ENCODE assay signal across 8 cellular contexts in genomic region chr9:2018162-2018643, GRCh38. TPM values are rescaled to one million over a fixed set of nuclear protein-coding genes. Genes with fewer than 3 reads are reported as not detected.
A peak's percentile ranks its signal among the peaks of the same experiment; 100 is the strongest.
DNase-seq lines count a peak whose midpoint lies in the region; ATAC-seq and TF ChIP-seq lines count a peak whose summit lies in the region.

No MANE protein-coding gene starts in this region.

- intact Hi-C loops in left cardiac atrium (cut with DNase I) = no loop called here
- intact Hi-C loops in posterior cingulate gyrus (cut with DNase I) = loop anchor here (5.0 to 10.0 kb wide), 2 partner anchors 34 to 617 kb away; no protein-coding TSS in a partner anchor

- H3K27ac ChIP-seq in right atrium auricular region (peak overlapping the region; percentile 95 to 99), adipose tissue (ENCODE audit: low read depth, low read length) (peak overlapping the region; percentile 77), liver (ENCODE audit: low read depth in 1 of 2, low read length in 2 of 2) (peak overlapping the region; percentile 99 to 100), tibial nerve (peak overlapping the region; percentile 89 to 99 (median 96))

- no peaks in the 10 kb centered on the region for H3K9me3 ChIP-seq in right atrium auricular region
- H3K9me3 ChIP-seq in liver (ENCODE audit: control insufficient read depth in 4 of 4, low read length in 3 of 4) = no peaks in the 10 kb centered on the region
- no peaks in the 10 kb centered on the region for H3K9me3 ChIP-seq in tibial nerve

- peaks cover 0 to 59% of the 10 kb centered on the region in 2 donors for H3K4me1 ChIP-seq in right atrium auricular region
- peaks cover 6 to 55% (median 25%) of the 10 kb centered on the region in 4 donors for H3K4me1 ChIP-seq in liver (ENCODE audit: control insufficient read depth in 4 of 4, insufficient read depth in 4 of 4, low read length in 3 of 4)
- peaks cover 0 to 52% (median 33%) of the 10 kb centered on the region in 4 donors for H3K4me1 ChIP-seq in tibial nerve

- TF ChIP-seq CTCF in right atrium auricular region (IDR thresholded peaks at IDR 0.05) (no peak), liver (IDR thresholded peaks at IDR 0.05; ENCODE audit: low read depth, low read length, missing input control) (no peak), tibial nerve (IDR thresholded peaks at IDR 0.05) (no peak)

- peak overlapping the region; percentile 70 to 84 for H3K9ac ChIP-seq in liver (ENCODE audit: low read depth in 1 of 2, low read length in 2 of 2)

- no peak for TF ChIP-seq RAD21 in liver (IDR thresholded peaks at IDR 0.05)

- TF ChIP-seq EP300 in tibial nerve (IDR thresholded peaks at IDR 0.05) = no peak

- H3K4me3 ChIP-seq in right atrium auricular region (peak overlapping the region; percentile 80 to 83), liver (ENCODE audit: low read depth in 1 of 3, low read length in 3 of 3) (peak overlapping the region; percentile 74 to 91 (median 75)), tibial nerve (peak overlapping the region; percentile 72 to 87 (median 82))

- DNase-seq in right atrium auricular region (ENCODE audit: low spot score) = no peak
- no peak for DNase-seq in left cardiac atrium
- DNase-seq in tibial nerve (ENCODE audit: low spot score in 2 of 2) = no peak
- no peak for DNase-seq in posterior cingulate gyrus
- no peak for DNase-seq in stimulated activated CD4-positive, alpha-beta T cell treated with anti-CD3 and anti-CD28 coated beads, Interleukin-12 subunit alpha, Interleukin-12 subunit beta, amount 100 ng/mL, for 4 hours

- no peaks in the 10 kb centered on the region for H3K27me3 ChIP-seq in right atrium auricular region
- H3K27me3 ChIP-seq in liver (ENCODE audit: control insufficient read depth in 4 of 4, insufficient read depth in 4 of 4, low read length in 3 of 4) = no peaks in the 10 kb centered on the region
- no peaks in the 10 kb centered on the region for H3K27me3 ChIP-seq in tibial nerve

- no peaks in the 10 kb centered on the region for H3K36me3 ChIP-seq in right atrium auricular region
- H3K36me3 ChIP-seq in liver (ENCODE audit: control insufficient read depth in 4 of 4, insufficient read depth in 3 of 4, low read depth in 1 of 4, low read length in 3 of 4) = no peaks in the 10 kb centered on the region
- no peaks in the 10 kb centered on the region for H3K36me3 ChIP-seq in tibial nerve

- ATAC-seq in left cardiac atrium (no peak), GM21576 (IDR thresholded peaks at IDR 0.05; ENCODE audit: unreplicated experiment) (no peak)

- WGBS in adipose tissue, 3 donors = 2 to 5% (median 5%) methylated on average over 7 of the region's 7 CpGs
- 5% methylated on average over 7 of the region's 7 CpGs for WGBS in liver
- 20 to 23% methylated on average over 7 of the region's 7 CpGs for WGBS in tibial nerve, 2 donors

- TF ChIP-seq POLR2A in tibial nerve (IDR thresholded peaks at IDR 0.05) = no peak

TF ChIP-seq in liver, 16 proteins besides CTCF, POLR2A, EP300 and RAD21:
- TF ChIP-seq FOXA2 (IDR thresholded peaks at IDR 0.05) = no peak
- peak; percentile 22 to 35 for TF ChIP-seq RXRA (IDR thresholded peaks at IDR 0.05)
- TF ChIP-seq HNF4A (conservative IDR thresholded peaks at IDR 0.05) = peak in 1 of 2 donors; percentile 18
- TF ChIP-seq YY1 (IDR thresholded peaks at IDR 0.05) = peak; percentile 43
- no peak for TF ChIP-seq ATF3 (IDR thresholded peaks at IDR 0.05)
- peak; percentile 17 for TF ChIP-seq SP1 (IDR thresholded peaks at IDR 0.05)
- no peak for TF ChIP-seq TAF1 (conservative IDR thresholded peaks at IDR 0.05)
- peak; percentile 38 for TF ChIP-seq MAX (IDR thresholded peaks at IDR 0.05)

RNA-seq across cellular contexts. Expression of gene SMARCA2, which starts 3.1 kb away (rescaled TPM):
- total RNA-seq in right atrium auricular region (100 to 1,000 TPM in 1 of 2 donors, 10 to 100 TPM in 1; 63.8 to 109 TPM), left cardiac atrium (100 to 1,000 TPM in 1 of 2 donors, 10 to 100 TPM in 1; 77.4 to 115 TPM), liver (10 to 100 TPM; 49.4 to 67.0 TPM), tibial nerve (100 to 1,000 TPM in 3 of 4 donors, 10 to 100 TPM in 1; 75.9 to 140 (median 119) TPM)
- polyA plus RNA-seq in adipose tissue (100 to 1,000 TPM in 1 of 3 donors, 10 to 100 TPM in 2; 27.0 to 150 (median 36.2) TPM), liver (10 to 100 TPM; 18.8 to 32.8 TPM)
